ENCODE assay signal across 26 cellular contexts in the genomic region with DNA sequence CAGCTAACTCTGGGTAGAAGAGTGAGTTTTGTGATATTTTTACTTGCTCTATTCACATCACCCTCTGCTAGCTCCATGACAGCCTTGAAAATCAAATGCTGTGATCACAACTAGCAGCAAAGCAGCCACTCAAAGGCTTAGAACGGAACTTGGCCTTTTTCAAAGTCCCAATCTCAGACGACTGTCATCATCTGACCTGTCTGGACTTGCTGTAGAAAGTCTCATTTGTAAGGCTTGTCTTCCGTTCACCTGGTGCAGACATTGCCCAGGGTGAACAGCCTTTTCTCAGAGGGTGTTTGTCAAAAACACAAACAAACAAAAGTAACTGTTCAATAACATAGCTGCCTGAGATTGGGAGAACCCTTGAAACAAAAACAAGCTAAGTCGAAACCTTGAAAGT.
"Had no signal": no experiment of that assay in that cellular context is flagged by ENCODE, and none has a peak within 500 bp of the region (broad histone marks: within the 10 kb centered on the region; RNA-seq: fewer than 3 reads in every experiment).

No MANE protein-coding gene starts in this region.

- DNase-seq: hypothalamus; immature natural killer cell; left ventricle myocardium inferior; midbrain; mucosa of descending colon; naive thymus-derived CD4-positive, alpha-beta T cell; ovary; right lobe of liver; stimulated activated CD4-positive, alpha-beta T cell treated with anti-CD3 and anti-CD28 coated beads, Interleukin-12 subunit alpha, Interleukin-12 subunit beta, amount 100 ng/mL, for 4 hours; stimulated activated CD4-positive, alpha-beta T cell treated with anti-CD3 and anti-CD28 coated beads, Interleukin-15, amount 100 ng/mL, for 24 hours; stimulated activated CD4-positive, alpha-beta T cell treated with anti-CD3 and anti-CD28 coated beads, Interleukin-2, amount 100 ng/mL, for 24 hours; stimulated activated CD4-positive, alpha-beta T cell treated with anti-CD3 and anti-CD28 coated beads, Interleukin-4, amount 100 ng/mL, for 1 hour; stimulated activated naive B cell treated with anti-CD40 and anti-IgM and Interleukin-4, amounts not matched to agents 10 μg/mL and 1 μg/mL and 100 μg/mL, for 72 hours; stimulated activated naive CD8-positive, alpha-beta T cell treated with anti-CD3 and anti-CD28 coated beads, Interleukin-15, Interleukin-2, amounts not matched to agents 100 U/mL and 50 U/mL, for 24 hours; tibial artery; trophoblast cell; upper lobe of right lung had no signal

- H3K27ac ChIP-seq: left ventricle myocardium inferior, ovary, right atrium auricular region, right lobe of liver, suprapubic skin, thoracic aorta, tibial artery, upper lobe of right lung had no signal

- H3K4me1 Mint-ChIP-seq: immature natural killer cell; memory B cell; naive thymus-derived CD4-positive, alpha-beta T cell; stimulated activated naive B cell treated with anti-CD40 and anti-IgM and Interleukin-4, amounts not matched to agents 10 μg/mL and 1 μg/mL and 100 μg/mL, for 72 hours had no signal

- FAIRE-seq: islet of Langerhans, urothelium cell line had no signal

- H3K27ac Mint-ChIP-seq: immature natural killer cell; memory B cell; naive thymus-derived CD4-positive, alpha-beta T cell; natural killer cell treated with Interleukin-12 subunit alpha and Interleukin-12 subunit beta and Interleukin-15 and Interleukin-18, amount 100 ng/mL, for 72 hours; progenitor cell of endocrine pancreas; stimulated activated naive B cell treated with anti-CD40 and anti-IgM and Interleukin-4, amounts not matched to agents 10 μg/mL and 1 μg/mL and 100 μg/mL, for 72 hours had no signal

- H3K4me1 ChIP-seq: left ventricle myocardium inferior, right atrium auricular region, right lobe of liver, suprapubic skin, tibial artery, upper lobe of right lung had no signal

- H3K27me3 Mint-ChIP-seq: progenitor cell of endocrine pancreas had no signal

- ATAC-seq: mucosa of descending colon; naive thymus-derived CD4-positive, alpha-beta T cell; natural killer cell treated with Interleukin-12 subunit alpha and Interleukin-12 subunit beta and Interleukin-15 and Interleukin-18, amount 100 ng/mL, for 72 hours; right lobe of liver; stimulated activated naive B cell treated with anti-CD40 and anti-IgM and Interleukin-4, amounts not matched to agents 10 μg/mL and 1 μg/mL and 100 μg/mL, for 72 hours; stimulated activated naive CD8-positive, alpha-beta T cell treated with anti-CD3 and anti-CD28 coated beads, Interleukin-15, Interleukin-2, amounts not matched to agents 100 U/mL and 50 U/mL, for 24 hours; upper lobe of right lung had no signal

- H3K4me3 ChIP-seq: left ventricle myocardium inferior, lung, mucosa of descending colon, ovary, right atrium auricular region, right lobe of liver, suprapubic skin, thoracic aorta, tibial artery, upper lobe of right lung had no signal

- H3K27me3 ChIP-seq: ovary, right atrium auricular region, right lobe of liver, suprapubic skin, tibial artery, upper lobe of right lung had no signal

- H3K36me3 Mint-ChIP-seq: memory B cell had no signal

- H3K9me3 ChIP-seq: ovary, right lobe of liver, thoracic aorta, tibial artery, upper lobe of right lung had no signal

- H3K36me3 ChIP-seq: left ventricle myocardium inferior, ovary, right atrium auricular region, right lobe of liver, suprapubic skin, thoracic aorta, tibial artery, upper lobe of right lung had no signal

- H3K4me3 Mint-ChIP-seq: immature natural killer cell; memory B cell; naive thymus-derived CD4-positive, alpha-beta T cell; natural killer cell treated with Interleukin-12 subunit alpha and Interleukin-12 subunit beta and Interleukin-15 and Interleukin-18, amount 100 ng/mL, for 72 hours; stimulated activated naive B cell treated with anti-CD40 and anti-IgM and Interleukin-4, amounts not matched to agents 10 μg/mL and 1 μg/mL and 100 μg/mL, for 72 hours had no signal
